28 cellular contexts compared by ENCODE assay signal in the genomic region with DNA sequence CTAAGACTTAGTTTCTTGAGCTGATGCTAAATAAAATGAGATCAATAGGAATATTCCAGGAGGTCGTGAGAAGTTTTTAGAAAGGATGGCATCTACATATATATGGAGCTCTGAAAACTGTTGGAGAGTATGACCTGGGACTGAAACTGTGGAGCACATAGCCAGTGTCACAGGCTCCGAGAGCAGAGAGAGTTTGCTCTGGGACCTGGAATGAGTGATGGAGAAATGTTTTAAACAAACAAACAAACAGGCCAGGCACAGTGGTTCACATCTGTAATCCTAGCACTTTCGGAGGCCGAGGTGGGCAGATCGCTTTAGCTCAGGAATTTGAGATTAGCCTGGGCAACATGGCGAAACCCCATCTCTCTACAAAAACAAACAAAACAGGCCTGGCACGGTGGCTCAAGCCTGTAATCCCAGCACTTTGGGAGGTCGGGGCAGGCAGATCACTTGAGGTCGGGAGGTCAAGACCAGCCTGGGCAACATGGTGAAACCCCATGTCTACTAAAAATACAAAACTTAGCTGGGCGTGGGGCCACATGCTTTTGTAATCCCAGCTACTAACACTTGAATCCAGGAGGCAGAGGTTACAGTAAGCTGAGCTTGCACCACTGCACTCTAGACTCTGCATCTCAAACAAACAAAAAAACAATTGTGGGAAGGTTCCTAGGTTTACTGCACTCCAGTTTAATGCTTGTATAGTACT.
DNase-seq lines count a peak whose midpoint lies in the region; ATAC-seq lines count a peak whose summit lies in the region.
"Had no signal": no experiment of that assay in that cellular context is flagged by ENCODE, and none has a peak within 500 bp of the region (broad histone marks: within the 10 kb centered on the region; RNA-seq: fewer than 3 reads in every experiment).

No MANE protein-coding gene starts in this region.

- no peak for DNase-seq in stimulated activated naive CD8-positive, alpha-beta T cell treated with anti-CD3 and anti-CD28 coated beads, Interleukin-15, Interleukin-2, amounts not matched to agents 100 U/mL and 50 U/mL, for 24 hours
- DNase-seq in activated naive CD8-positive, alpha-beta T cell treated with anti-CD3 and anti-CD28 coated beads, Interleukin-2, amount 50 U/mL, for 24 hours: no peak
- DNase-seq in left kidney (ENCODE audit: low read depth, low spot score) (peak; percentile 21), hypothalamus (lab: John Stamatoyannopoulos, UW) (no peak)
- DNase-seq: activated B cell treated with CpG ODN at 0.5 μM for 24 hours; activated CD4-positive, alpha-beta T cell treated with anti-CD3 and anti-CD28 coated beads, Interleukin-2, amount 50 U/mL, for 1 hour; CD8-positive, alpha-beta memory T cell; DMS153; dorsolateral prefrontal cortex; glutamatergic neuron; HFFc6; mucosa of descending colon; NCI-H1092; NCI-H187 treated with DMSO at 0.1 percent for 48 hours; NCI-H2171 treated with DMSO at 0.1 percent for 48 hours; NCI-H510A treated with DMSO at 0.1 percent for 48 hours; ovary; retina; SHP77 treated with DMSO at 0.1 percent for 48 hours; stimulated activated CD4-positive, alpha-beta T cell treated with anti-CD3 and anti-CD28 coated beads, Interleukin-2, amount 100 ng/mL, for 48 hours; upper lobe of right lung had no signal

- peak overlapping the region; percentile 7 for H3K27ac Mint-ChIP-seq in stimulated activated naive CD8-positive, alpha-beta T cell treated with anti-CD3 and anti-CD28 coated beads, Interleukin-15, Interleukin-2, amounts not matched to agents 100 ng/mL and 50 ng/mL, for 24 hours
- peak overlapping the region; percentile 15 for H3K27ac Mint-ChIP-seq in activated naive CD8-positive, alpha-beta T cell treated with anti-CD3 and anti-CD28 coated beads, Interleukin-2, amount 50 U/mL, for 24 hours
- peak overlapping the region; percentile 8 for H3K27ac Mint-ChIP-seq in stimulated activated memory B cell treated with anti-CD40 and anti-IgM and Interleukin-4, amounts not matched to agents 10 μg/mL and 1 μg/mL and 100 μg/mL, for 72 hours
- H3K27ac Mint-ChIP-seq: activated B cell treated with CpG ODN at 0.5 μM for 24 hours; activated T-helper 1 cell treated with anti-CD3 and anti-CD28 coated beads, Interleukin-12 subunit alpha, Interleukin-12 subunit beta, Interleukin-2, Interleukin-4 antibody, amounts not matched to agents 30 ng/mL and 10 ng/mL and 1 ng/mL, durations not matched to agents 14 hours and 24 hours and 36 hours; HFFc6; natural killer cell treated with Interleukin-12 subunit alpha and Interleukin-12 subunit beta and Interleukin-15 and Interleukin-18, amount 100 ng/mL, for 72 hours had no signal

- H3K9me3 Mint-ChIP-seq in stimulated activated naive CD8-positive, alpha-beta T cell treated with anti-CD3 and anti-CD28 coated beads, Interleukin-15, Interleukin-2, amounts not matched to agents 100 ng/mL and 50 ng/mL, for 24 hours: no peaks in the 10 kb centered on the region
- H3K9me3 Mint-ChIP-seq in activated naive CD8-positive, alpha-beta T cell treated with anti-CD3 and anti-CD28 coated beads, Interleukin-2, amount 50 U/mL, for 24 hours: peaks cover 10% of the 10 kb centered on the region
- H3K9me3 Mint-ChIP-seq in stimulated activated memory B cell treated with anti-CD40 and anti-IgM and Interleukin-4, amounts not matched to agents 10 μg/mL and 1 μg/mL and 100 μg/mL, for 72 hours: no peaks in the 10 kb centered on the region
- H3K9me3 Mint-ChIP-seq: activated naive CD4-positive, alpha-beta T cell treated with anti-CD3 and anti-CD28 coated beads, Interleukin-2, amount 50 U/mL, for 72 hours; activated T-helper 1 cell treated with anti-CD3 and anti-CD28 coated beads, Interleukin-12 subunit alpha, Interleukin-12 subunit beta, Interleukin-2, Interleukin-4 antibody, amounts not matched to agents 30 ng/mL and 10 ng/mL and 1 ng/mL, durations not matched to agents 14 hours and 24 hours and 36 hours; HFFc6; natural killer cell treated with Interleukin-12 subunit alpha and Interleukin-12 subunit beta and Interleukin-15 and Interleukin-18, amount 100 ng/mL, for 72 hours had no signal

- H3K36me3 Mint-ChIP-seq in stimulated activated naive CD8-positive, alpha-beta T cell treated with anti-CD3 and anti-CD28 coated beads, Interleukin-15, Interleukin-2, amounts not matched to agents 100 ng/mL and 50 ng/mL, for 24 hours (ENCODE audit: low read depth): peaks cover 63% of the 10 kb centered on the region
- peaks cover 45% of the 10 kb centered on the region for H3K36me3 Mint-ChIP-seq in activated naive CD8-positive, alpha-beta T cell treated with anti-CD3 and anti-CD28 coated beads, Interleukin-2, amount 50 U/mL, for 24 hours (ENCODE audit: low read depth)
- H3K36me3 Mint-ChIP-seq in stimulated activated memory B cell treated with anti-CD40 and anti-IgM and Interleukin-4, amounts not matched to agents 10 μg/mL and 1 μg/mL and 100 μg/mL, for 72 hours: peaks cover 64% of the 10 kb centered on the region

- H3K4me3 Mint-ChIP-seq in stimulated activated naive CD8-positive, alpha-beta T cell treated with anti-CD3 and anti-CD28 coated beads, Interleukin-15, Interleukin-2, amounts not matched to agents 100 ng/mL and 50 ng/mL, for 24 hours: no peak overlapping the region
- H3K4me3 Mint-ChIP-seq in activated naive CD8-positive, alpha-beta T cell treated with anti-CD3 and anti-CD28 coated beads, Interleukin-2, amount 50 U/mL, for 24 hours: no peak overlapping the region
- no peak overlapping the region for H3K4me3 Mint-ChIP-seq in stimulated activated memory B cell treated with anti-CD40 and anti-IgM and Interleukin-4, amounts not matched to agents 10 μg/mL and 1 μg/mL and 100 μg/mL, for 72 hours
- H3K4me3 Mint-ChIP-seq: activated B cell treated with CpG ODN at 0.5 μM for 24 hours; activated T-helper 1 cell treated with anti-CD3 and anti-CD28 coated beads, Interleukin-12 subunit alpha, Interleukin-12 subunit beta, Interleukin-2, Interleukin-4 antibody, amounts not matched to agents 30 ng/mL and 10 ng/mL and 1 ng/mL, durations not matched to agents 14 hours and 24 hours and 36 hours; CD8-positive, alpha-beta memory T cell; HFFc6; natural killer cell treated with Interleukin-12 subunit alpha and Interleukin-12 subunit beta and Interleukin-15 and Interleukin-18, amount 100 ng/mL, for 72 hours had no signal

- no peaks in the 10 kb centered on the region for H3K27me3 Mint-ChIP-seq in stimulated activated naive CD8-positive, alpha-beta T cell treated with anti-CD3 and anti-CD28 coated beads, Interleukin-15, Interleukin-2, amounts not matched to agents 100 ng/mL and 50 ng/mL, for 24 hours
- no peaks in the 10 kb centered on the region for H3K27me3 Mint-ChIP-seq in activated naive CD8-positive, alpha-beta T cell treated with anti-CD3 and anti-CD28 coated beads, Interleukin-2, amount 50 U/mL, for 24 hours
- H3K27me3 Mint-ChIP-seq in stimulated activated memory B cell treated with anti-CD40 and anti-IgM and Interleukin-4, amounts not matched to agents 10 μg/mL and 1 μg/mL and 100 μg/mL, for 72 hours: no peaks in the 10 kb centered on the region
- H3K27me3 Mint-ChIP-seq: activated B cell treated with CpG ODN at 0.5 μM for 24 hours; CD8-positive, alpha-beta memory T cell; natural killer cell treated with Interleukin-12 subunit alpha and Interleukin-12 subunit beta and Interleukin-15 and Interleukin-18, amount 100 ng/mL, for 72 hours had no signal

- peaks cover 8% of the 10 kb centered on the region for H3K4me1 Mint-ChIP-seq in stimulated activated naive CD8-positive, alpha-beta T cell treated with anti-CD3 and anti-CD28 coated beads, Interleukin-15, Interleukin-2, amounts not matched to agents 100 ng/mL and 50 ng/mL, for 24 hours (ENCODE audit: low read depth)
- peaks cover 6% of the 10 kb centered on the region for H3K4me1 Mint-ChIP-seq in activated naive CD8-positive, alpha-beta T cell treated with anti-CD3 and anti-CD28 coated beads, Interleukin-2, amount 50 U/mL, for 24 hours
- no peaks in the 10 kb centered on the region for H3K4me1 Mint-ChIP-seq in stimulated activated memory B cell treated with anti-CD40 and anti-IgM and Interleukin-4, amounts not matched to agents 10 μg/mL and 1 μg/mL and 100 μg/mL, for 72 hours
- H3K4me1 Mint-ChIP-seq: activated B cell treated with CpG ODN at 0.5 μM for 24 hours had no signal

- no peak for ATAC-seq in stimulated activated naive CD8-positive, alpha-beta T cell treated with anti-CD3 and anti-CD28 coated beads, Interleukin-15, Interleukin-2, amounts not matched to agents 100 U/mL and 50 U/mL, for 24 hours
- ATAC-seq in activated naive CD8-positive, alpha-beta T cell treated with anti-CD3 and anti-CD28 coated beads, Interleukin-2, amount 50 U/mL, for 24 hours: no peak
- ATAC-seq in stimulated activated memory B cell treated with anti-CD40 and anti-IgM and Interleukin-4, amounts not matched to agents 10 μg/mL and 1 μg/mL and 100 μg/mL, for 72 hours: no peak
- ATAC-seq in HG03159 (IDR thresholded peaks at IDR 0.05; ENCODE audit: unreplicated experiment) (no peak), GM19397 (IDR thresholded peaks at IDR 0.05; ENCODE audit: unreplicated experiment) (no peak)
- ATAC-seq: mucosa of descending colon, upper lobe of right lung had no signal
